Comparison of ENCODE assay signal across 8 cellular contexts in genomic region chr17:56979091-56979480, GRCh38. TPM values are rescaled to one million over a fixed set of nuclear protein-coding genes. Genes with fewer than 3 reads are reported as not detected.
DNase-seq lines count a peak whose midpoint lies in the region; TF ChIP-seq lines count a peak whose summit lies in the region.

No MANE protein-coding gene starts in this region.

- peak overlapping the region; percentile 26 for H3K4me3 Mint-ChIP-seq in activated CD4-positive, alpha-beta T cell treated with anti-CD3 and anti-CD28 coated beads, Interleukin-2, amount 10 ng/mL, durations not matched to agents 7 days and 5 days

- H3K27me3 ChIP-seq in OCI-LY1 (ENCODE audit: insufficient read depth, low read length) (no peaks in the 10 kb centered on the region; the same call in 1 of the 2 replicates), fibroblast of lung (ENCODE audit: control insufficient read depth, insufficient read depth, low read length) (peaks cover 5% of the 10 kb centered on the region)

- H3K79me2 ChIP-seq in OCI-LY1 (ENCODE audit: insufficient read depth, low read length), result no peaks in the 10 kb centered on the region
- H3K79me2 ChIP-seq in fibroblast of lung (ENCODE audit: control insufficient read depth, insufficient read depth, low read length), result no peaks in the 10 kb centered on the region

- H3K4me1 ChIP-seq in OCI-LY1 (ENCODE audit: insufficient read depth, low read length, severe bottlenecking) (peaks cover 33% of the 10 kb centered on the region), fibroblast of lung (ENCODE audit: control insufficient read depth, extremely low read depth, insufficient read depth, low read length) (no peaks in the 10 kb centered on the region)

- H3K4me3 ChIP-seq in OCI-LY1 (ENCODE audit: low read depth, low read length, poor library complexity, severe bottlenecking), result peak overlapping the region; percentile 68
- H3K4me3 ChIP-seq in fibroblast of lung (replicated peaks in 1 of 4; ENCODE audit: control extremely low read depth in 1 of 4, insufficient read depth in 1 of 4, low read depth in 3 of 4, low read length in 4 of 4), result peak overlapping the region in 2 of 4 experiments; percentile 82 to 91

- TF ChIP-seq CTCF in OCI-LY1 (IDR thresholded peaks at IDR 0.05; ENCODE audit: low read length), result no peak
- no peak for TF ChIP-seq CTCF in fibroblast of lung (conservative IDR thresholded peaks at IDR 0.05 in 1 of 2, IDR thresholded peaks at IDR 0.05 in 1 of 2; ENCODE audit: low read depth in 1 of 2, low read length in 2 of 2)

- H4K20me1 ChIP-seq in OCI-LY1 (ENCODE audit: insufficient read depth, low read length) (no peaks in the 10 kb centered on the region), fibroblast of lung (ENCODE audit: control insufficient read depth, extremely low read depth, insufficient read depth, low read length) (no peaks in the 10 kb centered on the region)

- CTCF ChIA-PET in activated CD4-positive, alpha-beta T cell treated with anti-CD3 and anti-CD28 coated beads, Interleukin-2, amount 10 ng/mL, durations not matched to agents 7 days and 5 days (lab: Charles Lee), result interaction anchor here (1.2 to 1.5 kb wide), 2 partner anchors 10 to 106 kb away, joined by 3 read pairs; partner anchors contain the start of gene AKAP1

- H3K4me1 Mint-ChIP-seq in activated CD4-positive, alpha-beta T cell treated with anti-CD3 and anti-CD28 coated beads, Interleukin-2, amount 10 ng/mL, durations not matched to agents 7 days and 5 days, result peaks cover 21% of the 10 kb centered on the region

- H2AFZ ChIP-seq in OCI-LY1 (ENCODE audit: low read length), result no peak overlapping the region
- H2AFZ ChIP-seq in fibroblast of lung (ENCODE audit: low read length), result no peak overlapping the region

- POLR2A ChIA-PET in activated CD4-positive, alpha-beta T cell treated with anti-CD3 and anti-CD28 coated beads, Interleukin-2, amount 10 ng/mL, durations not matched to agents 7 days and 5 days (lab: Charles Lee), result no interaction called here

- H3K9ac ChIP-seq in OCI-LY1 (ENCODE audit: low read length) (peak overlapping the region; percentile 64), fibroblast of lung (ENCODE audit: insufficient read depth, low read length) (no peak overlapping the region)

- no peaks in the 10 kb centered on the region for H3K36me3 Mint-ChIP-seq in activated CD4-positive, alpha-beta T cell treated with anti-CD3 and anti-CD28 coated beads, Interleukin-2, amount 10 ng/mL, durations not matched to agents 7 days and 5 days (ENCODE audit: low read depth)

- no peak for DNase-seq in activated CD4-positive, alpha-beta T cell treated with anti-CD3 and anti-CD28 coated beads, Interleukin-2, amount 10 ng/mL, durations not matched to agents 7 days and 5 days
- no peak for DNase-seq in activated CD4-positive, alpha-beta T cell treated with anti-CD3 and anti-CD28 coated beads, Interleukin-2, amount 50 U/mL, for 1 hour
- DNase-seq in fibroblast of lung (ENCODE audit: low read depth in 2 of 2) (no peak), superior temporal gyrus (ENCODE audit: extremely low spot score) (peak; percentile 17), NCI-H526 (lab: John Stamatoyannopoulos, UW) (no peak), A172 (ENCODE audit: low spot score) (no peak)
- DNase-seq in stimulated activated CD4-positive, alpha-beta T cell treated with anti-CD3 and anti-CD28 coated beads, Interleukin-4, amount 100 ng/mL, for 1 hour, result no peak

- H3K36me3 ChIP-seq in OCI-LY1 (ENCODE audit: insufficient read depth, low read length), result no peaks in the 10 kb centered on the region
- peaks cover 1% of the 10 kb centered on the region for H3K36me3 ChIP-seq in fibroblast of lung (ENCODE audit: control insufficient read depth, insufficient read depth, low read length)

- H3K27me3 Mint-ChIP-seq in activated CD4-positive, alpha-beta T cell treated with anti-CD3 and anti-CD28 coated beads, Interleukin-2, amount 10 ng/mL, durations not matched to agents 7 days and 5 days, result peaks cover 23% of the 10 kb centered on the region

- no peaks in the 10 kb centered on the region for H3K9me3 ChIP-seq in OCI-LY1 (ENCODE audit: low read length)
- H3K9me3 ChIP-seq in fibroblast of lung (ENCODE audit: control insufficient read depth, insufficient read depth, low read depth, low read length), result no peaks in the 10 kb centered on the region

- H3K9me3 Mint-ChIP-seq in activated CD4-positive, alpha-beta T cell treated with anti-CD3 and anti-CD28 coated beads, Interleukin-2, amount 10 ng/mL, durations not matched to agents 7 days and 5 days, result no peaks in the 10 kb centered on the region

- H3K4me2 ChIP-seq in OCI-LY1 (ENCODE audit: low read length), result peak overlapping the region; percentile 75
- H3K4me2 ChIP-seq in fibroblast of lung (ENCODE audit: extremely low read depth, insufficient read depth, low read length), result peak overlapping the region; percentile 91

- peak overlapping the region; percentile 89 for H3K27ac Mint-ChIP-seq in activated CD4-positive, alpha-beta T cell treated with anti-CD3 and anti-CD28 coated beads, Interleukin-2, amount 10 ng/mL, durations not matched to agents 7 days and 5 days

- no peaks in the 10 kb centered on the region for H3K9me2 ChIP-seq in OCI-LY1 (ENCODE audit: low read depth, low read length)

- peak overlapping the region; percentile 25 for H3K27ac ChIP-seq in OCI-LY1 (ENCODE audit: low read depth, low read length, poor library complexity, severe bottlenecking)
- no peak overlapping the region for H3K27ac ChIP-seq in fibroblast of lung (ENCODE audit: insufficient read depth, low read length)

- H3F3A ChIP-seq in OCI-LY1 (ENCODE audit: insufficient read depth, low read length), result no peaks in the 10 kb centered on the region

RNA-seq across cellular contexts. Expression of gene SCPEP1, which starts 1.2 kb away (rescaled TPM):
- 10 to 100 TPM in 1 of 2 experiments, 1 to 10 TPM in 1; 9.6 to 11.5 TPM for total RNA-seq in activated CD4-positive, alpha-beta T cell treated with anti-CD3 and anti-CD28 coated beads, Interleukin-2, amount 10 ng/mL, durations not matched to agents 7 days and 5 days
- total RNA-seq in fibroblast of lung, result 93.0 and 101 TPM in 2 replicates
- 67.5 and 84.7 TPM in 2 replicates for polyA plus RNA-seq in fibroblast of lung
- polyA plus RNA-seq in fibroblast of lung (2012), result 45.9 and 50.2 TPM in 2 replicates
- 19.8 and 22.9 TPM in 2 replicates for polyA minus RNA-seq in fibroblast of lung (ENCODE audit: low replicate concordance)
- total RNA-seq in A172 (2014; rRNA removed; shearing (Covaris generic)), result 100 and 126 TPM in 2 replicates

RNA-seq across cellular contexts. Expression of gene COIL, which starts 18.2 kb away (rescaled TPM):
- 10 to 100 TPM; 16.9 to 19.8 TPM for total RNA-seq in activated CD4-positive, alpha-beta T cell treated with anti-CD3 and anti-CD28 coated beads, Interleukin-2, amount 10 ng/mL, durations not matched to agents 7 days and 5 days
- total RNA-seq in fibroblast of lung, result 11.8 and 12.1 TPM in 2 replicates
- polyA plus RNA-seq in fibroblast of lung, result 7.3 and 7.7 TPM in 2 replicates
- polyA plus RNA-seq in fibroblast of lung (2012), result 9.1 and 10.1 TPM in 2 replicates
- 1.5 and 2.9 TPM in 2 replicates for polyA minus RNA-seq in fibroblast of lung (ENCODE audit: low replicate concordance)
- total RNA-seq in A172 (2014; rRNA removed; shearing (Covaris generic)), result 28.0 and 28.8 TPM in 2 replicates
